8 cellular contexts compared by ENCODE assay signal in genomic region chr6:109455161-109455501, GRCh38. TPM values are rescaled to one million over a fixed set of nuclear protein-coding genes. Genes with fewer than 3 reads are reported as not detected.
DNase-seq lines count a peak whose midpoint lies in the region; ATAC-seq and TF ChIP-seq lines count a peak whose summit lies in the region.

No MANE protein-coding gene starts in this region.

- H3K9ac ChIP-seq in colonic mucosa (ENCODE audit: low read depth in 2 of 2, low read length in 2 of 2), result peak overlapping the region; percentile 88 to 95

- H3K4me3 ChIP-seq in SJSA1, result peak overlapping the region; percentile 96
- peak overlapping the region; percentile 63 for H3K4me3 ChIP-seq in colonic mucosa
- H3K4me3 ChIP-seq in mononuclear cell (ENCODE audit: low read length), result peak overlapping the region; percentile 89
- H3K4me3 ChIP-seq in aorta (ENCODE audit: low read length in 2 of 2), result peak overlapping the region; percentile 62 to 78

- peak overlapping the region; percentile 75 for H3K27ac ChIP-seq in SJSA1
- H3K27ac ChIP-seq in colonic mucosa, result peak overlapping the region; percentile 78
- peak overlapping the region; percentile 11 to 14 for H3K27ac ChIP-seq in aorta (ENCODE audit: low read depth in 1 of 2, low read length in 2 of 2)

- H3K27me3 ChIP-seq in SJSA1 (replicated peaks), result no peaks in the 10 kb centered on the region
- no peaks in the 10 kb centered on the region for H3K27me3 ChIP-seq in colonic mucosa
- H3K27me3 ChIP-seq in mononuclear cell (ENCODE audit: insufficient read depth, low read length), result no peaks in the 10 kb centered on the region
- H3K27me3 ChIP-seq in aorta (ENCODE audit: control insufficient read depth in 1 of 2, insufficient read depth in 2 of 2, low read length in 1 of 2), result no peaks in the 10 kb centered on the region

- WGBS in aorta, 2 donors, result 1% methylated on average over 19 to 20 of the region's 20 CpGs

- TF ChIP-seq CTCF in colonic mucosa (IDR thresholded peaks at IDR 0.05), result no peak

- peak in 5 of 6 experiments; percentile 46 to 81 (median 65) for DNase-seq in stimulated activated naive CD4-positive, alpha-beta T cell (lab: John Stamatoyannopoulos, UW)
- no peak for DNase-seq in stimulated activated naive CD4-positive, alpha-beta T cell treated with Interleukin-2 at 50 U/mL for 16 hours (lab: John Stamatoyannopoulos, UW)
- DNase-seq in SJSA1 (ENCODE audit: low read depth in 1 of 2, low spot score in 2 of 2) (no peak), colonic mucosa (no peak), aorta (peak in 1 of 2 donors; percentile 82), kidney glomerular epithelial cell (lab: John Stamatoyannopoulos, UW) (no peak)

- ATAC-seq in HG03039 (IDR thresholded peaks at IDR 0.05; ENCODE audit: unreplicated experiment) (peak; percentile 17), aorta (ENCODE audit: low FRiP score) (peak; percentile 47)

- H3K4me1 ChIP-seq in SJSA1 (replicated peaks) (peaks cover 19% of the 10 kb centered on the region), colonic mucosa (peaks cover 16% of the 10 kb centered on the region), mononuclear cell (ENCODE audit: insufficient read depth, low read length) (peaks cover 70% of the 10 kb centered on the region), aorta (ENCODE audit: control insufficient read depth in 1 of 2, insufficient read depth in 2 of 2, low read length in 2 of 2) (no peaks in the 10 kb centered on the region)

- peaks cover 45% of the 10 kb centered on the region for H3K36me3 ChIP-seq in SJSA1
- H3K36me3 ChIP-seq in colonic mucosa, result no peaks in the 10 kb centered on the region
- H3K36me3 ChIP-seq in aorta (ENCODE audit: control insufficient read depth in 1 of 2, insufficient read depth in 2 of 2, low read length in 1 of 2), result no peaks in the 10 kb centered on the region

- intact Hi-C loops in colonic mucosa (cut with DNase I), result no loop called here
- intact Hi-C loops in aorta (cut with DNase I), result no loop called here

- no peaks in the 10 kb centered on the region for H3K9me3 ChIP-seq in SJSA1 (replicated peaks)
- H3K9me3 ChIP-seq in colonic mucosa, result no peaks in the 10 kb centered on the region
- H3K9me3 ChIP-seq in mononuclear cell (ENCODE audit: low read depth, low read length), result no peaks in the 10 kb centered on the region
- H3K9me3 ChIP-seq in aorta (ENCODE audit: control insufficient read depth, low read length), result no peaks in the 10 kb centered on the region

RNA-seq across cellular contexts. Expression of gene MICAL1, which starts 0.4 kb away (rescaled TPM):
- total RNA-seq in SJSA1 (2014; rRNA removed; shearing (Covaris generic)), result 45.7 and 51.9 TPM in 2 replicates
- 10 to 100 TPM; 45.3 to 55.9 TPM for total RNA-seq in colonic mucosa
- 44.4 TPM for total RNA-seq in mononuclear cell
- 10 to 100 TPM; 48.8 to 60.8 TPM for total RNA-seq in aorta
- polyA plus RNA-seq in aorta, result 100 to 1,000 TPM in 1 of 2 donors, 10 to 100 TPM in 1; 32.4 to 199 TPM

RNA-seq across cellular contexts. Expression of gene SMPD2, which starts 14.6 kb away (rescaled TPM):
- total RNA-seq in SJSA1 (2014; rRNA removed; shearing (Covaris generic)), result 6.0 and 9.9 TPM in 2 replicates
- total RNA-seq in colonic mucosa (10 to 100 TPM; 21.9 to 27.5 TPM), mononuclear cell (22.5 TPM), aorta (1 to 10 TPM; 6.6 to 9.5 TPM)
- polyA plus RNA-seq in aorta, result 10 to 100 TPM in 1 of 2 donors, 1 to 10 TPM in 1; 2.5 to 10.6 TPM

RNA-seq across cellular contexts. Expression of gene PPIL6, which starts 14.7 kb away (rescaled TPM):
- total RNA-seq in SJSA1 (2014; rRNA removed; shearing (Covaris generic)), result 0.29 TPM in 1 of 2 replicates, not detected in the other
- total RNA-seq in colonic mucosa (1 to 10 TPM in 1 of 2 donors, under 1 TPM in 1; 0.91 to 1.5 TPM), mononuclear cell (1.9 TPM), aorta (1 to 10 TPM; 1.0 to 1.5 TPM)
- 1 to 10 TPM; 1.8 to 2.7 TPM for polyA plus RNA-seq in aorta

RNA-seq across cellular contexts. Expression of gene ZBTB24, which starts 27.9 kb away (rescaled TPM):
- total RNA-seq in SJSA1 (2014; rRNA removed; shearing (Covaris generic)), result 11.2 and 16.7 TPM in 2 replicates
- total RNA-seq in colonic mucosa (1 to 10 TPM; 5.4 to 7.6 TPM), mononuclear cell (13.4 TPM), aorta (1 to 10 TPM; 6.8 to 8.3 TPM)
- 1 to 10 TPM; 2.0 to 3.1 TPM for polyA plus RNA-seq in aorta

Comparison
In these comparisons a context has a peak if more than half of its experiments do, and no peak if none do; other contexts are left out.
1. DNase-seq: peak in stimulated activated naive CD4-positive, alpha-beta T cell (5 of 6); none in stimulated activated naive CD4-positive, alpha-beta T cell treated with Interleukin-2 at 50 U/mL for 16 hours (single experiment), SJSA1 (0 of 2), colonic mucosa (single experiment) and kidney glomerular epithelial cell (single experiment).
2. H3K27ac ChIP-seq: peak in every context shown above with its lines; median percentile 78 in colonic mucosa; 75 in SJSA1; 12 in aorta.
3. Peak in every context shown above with its lines, with median percentiles within 50 percentile points of each other: H3K4me3 ChIP-seq.